ENCODE assay signal across 8 cellular contexts in the genomic region with DNA sequence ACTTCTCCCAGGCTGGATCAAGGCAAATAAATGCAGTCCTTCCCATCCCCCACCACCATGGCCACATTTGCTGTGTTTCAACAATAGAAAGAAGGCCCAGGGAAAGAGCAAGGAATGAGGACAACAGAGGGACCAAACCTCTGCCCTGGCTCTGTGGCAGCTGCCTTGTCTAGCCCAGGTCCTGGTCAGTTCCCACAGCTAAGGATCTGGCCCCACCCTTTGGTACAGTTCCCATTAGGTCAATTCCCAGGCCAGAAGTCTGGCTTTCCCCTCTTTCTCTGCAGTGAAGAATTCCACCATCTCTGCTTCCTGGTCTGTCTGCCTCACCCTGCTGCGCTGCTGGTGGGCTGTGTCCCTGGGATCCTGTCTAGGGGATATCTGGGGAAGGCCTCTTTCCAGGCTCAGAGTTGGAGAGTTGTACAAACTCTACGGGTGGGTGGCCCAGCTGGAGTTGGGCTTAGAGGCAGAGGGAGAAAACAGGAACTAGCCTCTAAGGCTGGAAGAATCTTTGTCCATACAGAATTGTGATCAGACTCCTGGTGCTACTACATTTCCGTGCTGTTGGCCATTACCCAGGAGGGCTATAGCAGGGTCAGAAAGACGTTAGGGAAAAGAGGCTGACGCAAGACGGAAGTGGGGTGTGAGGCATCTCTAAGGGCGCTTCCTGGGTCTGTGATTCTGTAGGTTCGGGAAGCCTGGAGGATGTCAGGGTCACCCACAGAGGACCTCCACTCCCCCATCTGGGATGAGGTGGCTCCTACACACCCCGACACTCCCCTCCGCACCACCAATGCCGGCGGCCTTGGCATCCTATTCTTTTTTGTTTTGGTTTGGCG. TPM values are rescaled to one million over a fixed set of nuclear protein-coding genes. Genes with fewer than 3 reads are reported as not detected.
DNase-seq lines count a peak whose midpoint lies in the region; ATAC-seq and TF ChIP-seq lines count a peak whose summit lies in the region.

No MANE protein-coding gene starts in this region.

- H3K4me1 ChIP-seq in mammary epithelial cell (ENCODE audit: insufficient read depth, low read length) (peaks cover 42% of the 10 kb centered on the region), right lobe of liver (peaks cover 0 to 24% (median 8%) of the 10 kb centered on the region in 4 donors)

- CTCF ChIA-PET in mammary epithelial cell (lab: Charles Lee; ENCODE audit: low non-redundant PET) = interaction anchor here (0.5 to 1.4 kb wide), 3 partner anchors 24 to 112 kb away, joined by 3 to 22 read pairs (median 6); a partner anchor contains a TSS

- in situ Hi-C loops in mammary epithelial cell (cut with MboI; ENCODE audit: low sequenced_read_pairs in 2 of 2) = no loop called here

- H3K27me3 ChIP-seq in mammary epithelial cell (ENCODE audit: insufficient read depth, low read length) = no peaks in the 10 kb centered on the region
- no peaks in the 10 kb centered on the region for H3K27me3 ChIP-seq in right lobe of liver

- peak; percentile 8 to 44 (median 24) for ATAC-seq in right lobe of liver

- H3K4me2 ChIP-seq in mammary epithelial cell (ENCODE audit: insufficient read depth, low read depth, low read length) = peak overlapping the region; percentile 94

- TF ChIP-seq POLR2A in right lobe of liver (IDR thresholded peaks at IDR 0.05) = peak; percentile 33

- H3K9ac ChIP-seq in mammary epithelial cell (ENCODE audit: insufficient read depth, low read length) = peak overlapping the region; percentile 64

- peak overlapping the region; percentile 78 for H2AFZ ChIP-seq in mammary epithelial cell (ENCODE audit: low read depth, low read length)

- H3K9me3 ChIP-seq in mammary epithelial cell (replicated peaks; ENCODE audit: insufficient read depth, low read length) (no peaks in the 10 kb centered on the region), right lobe of liver (no peaks in the 10 kb centered on the region)

- H4K20me1 ChIP-seq in mammary epithelial cell (ENCODE audit: insufficient read depth, low read length) = no peaks in the 10 kb centered on the region

- no TSS peak for BruUV-seq in mammary epithelial cell (replicated peaks; lab: Mats Ljungman, UMichigan)

- WGBS in mammary epithelial cell (ENCODE audit: low coverage, missing lambda C conversion rate) = 13% methylated on average over 13 of the region's 13 CpGs
- WGBS in right lobe of liver (ENCODE audit: insufficient coverage, low coverage, low lambda C conversion rate, missing lambda C conversion rate) = 42% methylated on average over 8 of the region's 13 CpGs

- H3K36me3 ChIP-seq in mammary epithelial cell (ENCODE audit: insufficient read depth, low read length) (peaks cover 4% of the 10 kb centered on the region), right lobe of liver (peaks cover 0 to 21% (median 6%) of the 10 kb centered on the region in 4 donors)

- peak; percentile 66 for DNase-seq in CD1c-positive myeloid dendritic cell (ENCODE audit: extremely low spot score)
- DNase-seq in LHCN-M2 (ENCODE audit: low read depth) = peak; percentile 54
- DNase-seq in mammary epithelial cell = no peak
- peak in 2 of 3 donors; percentile 48 to 64 for DNase-seq in right lobe of liver
- no peak for DNase-seq in islet precursor cell
- DNase-seq in NCI-H526 treated with DMSO at 0.1 percent for 48 hours (lab: John Stamatoyannopoulos, UW) = no peak
- no peak for DNase-seq in GDM1 (lab: John Stamatoyannopoulos, UW)

- H3K79me2 ChIP-seq in mammary epithelial cell (ENCODE audit: insufficient read depth, low read length) = peaks cover 27% of the 10 kb centered on the region

- intact Hi-C loops in mammary epithelial cell (cut with micrococcal nuclease) = loop anchor here (1.0 kb wide), 1 partner anchor 35 kb away; a partner anchor contains a TSS
- intact Hi-C loops in right lobe of liver (cut with DNase I) = no loop called here

- H3K27ac ChIP-seq in mammary epithelial cell (ENCODE audit: insufficient read depth, low read depth, low read length) (peak overlapping the region; percentile 74), right lobe of liver (peak overlapping the region; percentile 92 to 96 (median 95)), temporal lobe (ENCODE audit: low read depth, low read length) (peak overlapping the region; percentile 99)

- dilution Hi-C loops in mammary epithelial cell (cut with HindIII; ENCODE audit: low sequenced_read_pairs) = loop anchor here (10.0 to 25.0 kb wide), 2 partner anchors 56 to 186 kb away; no protein-coding TSS in a partner anchor

- no peak for TF ChIP-seq CTCF in mammary epithelial cell (conservative IDR thresholded peaks at IDR 0.05 in 1 of 2, IDR thresholded peaks at IDR 0.05 in 1 of 2; ENCODE audit: extremely low read depth in 1 of 2, insufficient read depth in 1 of 2, low read depth in 1 of 2, low read length in 2 of 2)
- no peak for TF ChIP-seq CTCF in right lobe of liver (IDR thresholded peaks at IDR 0.05)

- H3K4me3 ChIP-seq in mammary epithelial cell (replicated peaks in 1 of 3; ENCODE audit: insufficient read depth in 1 of 3, low read depth in 2 of 3, low read length in 3 of 3) = peak overlapping the region; percentile 34 to 71 (median 50)
- peak overlapping the region in 2 of 3 donors; percentile 79 to 80 for H3K4me3 ChIP-seq in right lobe of liver

RNA-seq across cellular contexts. Expression of a gene that starts 1.0 kb away (rescaled TPM):
- total RNA-seq in LHCN-M2 (2014; rRNA removed) (115 and 133 TPM in 2 replicates), mammary epithelial cell (10 to 100 TPM; 69.3 to 82.6 TPM), right lobe of liver (100 to 1,000 TPM in 5 of 6 experiments, 10 to 100 TPM in 1; 91.1 to 157 (median 107) TPM), temporal lobe (129 TPM)
- 95.0 TPM for polyA plus RNA-seq in LHCN-M2 (2012)
- polyA plus RNA-seq in mammary epithelial cell = 112 TPM
- polyA minus RNA-seq in mammary epithelial cell = 117 TPM

RNA-seq across cellular contexts. Expression of a gene that starts 2.4 kb away (rescaled TPM):
- total RNA-seq in LHCN-M2 (2014; rRNA removed) (5.0 and 5.4 TPM in 2 replicates), mammary epithelial cell (under 1 TPM; 0.16 to 0.17 TPM), right lobe of liver (10 to 100 TPM in 1 of 6 experiments, 1 to 10 TPM in 3, under 1 TPM in 2; 0.29 to 11.0 (median 2.1) TPM), temporal lobe (0.49 TPM)
- polyA plus RNA-seq in LHCN-M2 (2012) = 1.1 TPM
- polyA plus RNA-seq in mammary epithelial cell = 0.07 TPM
- polyA minus RNA-seq in mammary epithelial cell = 0.16 TPM

RNA-seq across cellular contexts. Expression of a gene that starts 13.9 kb away (rescaled TPM):
- total RNA-seq in LHCN-M2 (2014; rRNA removed) (0.86 and 1.2 TPM in 2 replicates), mammary epithelial cell (1 to 10 TPM in 1 of 2 donors, under 1 TPM in 1; 0.50 to 1.0 TPM), right lobe of liver (10 to 100 TPM; 11.5 to 54.0 (median 19.0) TPM), temporal lobe (1.2 TPM)
- polyA plus RNA-seq in LHCN-M2 (2012) = 0.87 TPM
- polyA plus RNA-seq in mammary epithelial cell = 0.17 TPM
- polyA minus RNA-seq in mammary epithelial cell = not detected

RNA-seq across cellular contexts. Expression of a gene that starts 22.2 kb away (rescaled TPM):
- total RNA-seq in LHCN-M2 (2014; rRNA removed) (not detected in 2 replicates), mammary epithelial cell (not detected), right lobe of liver (over 10,000 TPM in 2 of 6 experiments, 1,000 to 10,000 TPM in 4; 3,802 to 16,527 (median 7,524) TPM), temporal lobe (not detected)
- polyA plus RNA-seq in LHCN-M2 (2012) = not detected
- polyA plus RNA-seq in mammary epithelial cell = not detected
- not detected for polyA minus RNA-seq in mammary epithelial cell

RNA-seq across cellular contexts. Expression of a gene that starts 23.9 kb away (rescaled TPM):
- 40.4 and 42.6 TPM in 2 replicates for total RNA-seq in LHCN-M2 (2014; rRNA removed)
- 29.1 TPM for polyA plus RNA-seq in LHCN-M2 (2012)
- total RNA-seq in mammary epithelial cell = 10 to 100 TPM; 25.8 to 32.1 TPM
- 33.8 TPM for polyA plus RNA-seq in mammary epithelial cell
- polyA minus RNA-seq in mammary epithelial cell = 120 TPM
- total RNA-seq in right lobe of liver = 10 to 100 TPM; 10.9 to 21.1 (median 13.1) TPM
- total RNA-seq in temporal lobe = 16.2 TPM

Comparison
In these comparisons a context has a peak if more than half of its experiments do, and no peak if none do; other contexts are left out.
1. DNase-seq: peak in CD1c-positive myeloid dendritic cell (single experiment), LHCN-M2 (single experiment) and right lobe of liver (2 of 3); none in mammary epithelial cell (single experiment), islet precursor cell (single experiment), NCI-H526 treated with DMSO at 0.1 percent for 48 hours (single experiment) and GDM1 (single experiment).
2. Peak in every context shown above with its lines, with median percentiles within 50 percentile points of each other: H3K27ac ChIP-seq.